In genomic region chr11:16278273-16278672, GRCh38 we compare ENCODE assay signal across 24 cellular contexts.
"Had no signal": no experiment of that assay in that cellular context is flagged by ENCODE, and none has a peak within 500 bp of the region (broad histone marks: within the 10 kb centered on the region; RNA-seq: fewer than 3 reads in every experiment).

No MANE protein-coding gene starts in this region.

- H3K4me1 ChIP-seq: esophagus muscularis mucosa, neural progenitor cell had no signal

- H3K27ac Mint-ChIP-seq: activated CD4-positive, alpha-beta T cell treated with anti-CD3 and anti-CD28 coated beads for 36 hours; activated CD8-positive, alpha-beta memory T cell treated with anti-CD3 and anti-CD28 coated beads, Interleukin-2, amount 10 ng/mL, durations not matched to agents 7 days and 5 days; activated CD8-positive, alpha-beta T cell treated with anti-CD3 and anti-CD28 coated beads, Interleukin-2, amount 10 ng/mL, durations not matched to agents 7 days and 5 days; activated naive CD4-positive, alpha-beta T cell treated with anti-CD3 and anti-CD28 coated beads, Interleukin-2, amount 50 U/mL, for 24 hours; activated naive CD8-positive, alpha-beta T cell treated with anti-CD3 and anti-CD28 coated beads, Interleukin-2, amount 50 U/mL, for 24 hours; activated T-helper 2 cell treated with anti-CD3 and anti-CD28 coated beads, Interferon-gamma antibody, Interleukin-2, Interleukin-4, amounts not matched to agents 10 μg/mL and 5 μg/mL and 100 μg/mL, durations not matched to agents 14 hours and 24 hours and 36 hours; effector memory CD8-positive, alpha-beta T cell; memory B cell; natural killer cell; neural progenitor cell had no signal

- H3K9me3 Mint-ChIP-seq: activated naive CD8-positive, alpha-beta T cell treated with anti-CD3 and anti-CD28 coated beads, Interleukin-2, amount 50 U/mL, for 24 hours; activated T-helper 2 cell treated with anti-CD3 and anti-CD28 coated beads, Interferon-gamma antibody, Interleukin-2, Interleukin-4, amounts not matched to agents 10 μg/mL and 5 μg/mL and 100 μg/mL, durations not matched to agents 14 hours and 24 hours and 36 hours; neural progenitor cell had no signal

- H3K4me3 Mint-ChIP-seq: activated CD4-positive, alpha-beta T cell treated with anti-CD3 and anti-CD28 coated beads for 36 hours; activated CD8-positive, alpha-beta memory T cell treated with anti-CD3 and anti-CD28 coated beads, Interleukin-2, amount 10 ng/mL, durations not matched to agents 7 days and 5 days; activated CD8-positive, alpha-beta T cell treated with anti-CD3 and anti-CD28 coated beads, Interleukin-2, amount 10 ng/mL, durations not matched to agents 7 days and 5 days; activated naive CD4-positive, alpha-beta T cell treated with anti-CD3 and anti-CD28 coated beads, Interleukin-2, amount 50 U/mL, for 24 hours; activated naive CD8-positive, alpha-beta T cell treated with anti-CD3 and anti-CD28 coated beads, Interleukin-2, amount 50 U/mL, for 24 hours; central memory CD8-positive, alpha-beta T cell; effector memory CD8-positive, alpha-beta T cell; memory B cell; natural killer cell; neural progenitor cell had no signal

- H3K4me1 Mint-ChIP-seq: activated CD4-positive, alpha-beta T cell treated with anti-CD3 and anti-CD28 coated beads for 36 hours; activated CD8-positive, alpha-beta memory T cell treated with anti-CD3 and anti-CD28 coated beads, Interleukin-2, amount 10 ng/mL, durations not matched to agents 7 days and 5 days; activated naive CD4-positive, alpha-beta T cell treated with anti-CD3 and anti-CD28 coated beads, Interleukin-2, amount 50 U/mL, for 24 hours; activated naive CD8-positive, alpha-beta T cell treated with anti-CD3 and anti-CD28 coated beads, Interleukin-2, amount 50 U/mL, for 24 hours; central memory CD8-positive, alpha-beta T cell; memory B cell; neural progenitor cell had no signal

- H3K27ac ChIP-seq: dorsolateral prefrontal cortex, esophagus muscularis mucosa, neural progenitor cell had no signal

- H3K27me3 Mint-ChIP-seq: activated CD4-positive, alpha-beta T cell treated with anti-CD3 and anti-CD28 coated beads for 36 hours; activated CD8-positive, alpha-beta memory T cell treated with anti-CD3 and anti-CD28 coated beads, Interleukin-2, amount 10 ng/mL, durations not matched to agents 7 days and 5 days; activated naive CD4-positive, alpha-beta T cell treated with anti-CD3 and anti-CD28 coated beads, Interleukin-2, amount 50 U/mL, for 24 hours; activated naive CD8-positive, alpha-beta T cell treated with anti-CD3 and anti-CD28 coated beads, Interleukin-2, amount 50 U/mL, for 24 hours; central memory CD8-positive, alpha-beta T cell; effector memory CD8-positive, alpha-beta T cell; memory B cell had no signal

- DNase-seq: activated CD4-positive, alpha-beta T cell treated with anti-CD3 and anti-CD28 coated beads for 36 hours; activated CD4-positive, CD25-positive, alpha-beta regulatory T cell; activated CD8-positive, alpha-beta memory T cell treated with anti-CD3 and anti-CD28 coated beads, Interleukin-2, amount 10 ng/mL, durations not matched to agents 7 days and 5 days; activated CD8-positive, alpha-beta T cell treated with anti-CD3 and anti-CD28 coated beads, Interleukin-2, amount 10 ng/mL, durations not matched to agents 7 days and 5 days; activated naive CD8-positive, alpha-beta T cell treated with anti-CD3 and anti-CD28 coated beads, Interleukin-2, amount 50 U/mL, for 24 hours; activated T-cell treated with anti-CD3 and anti-CD28 coated beads, Interleukin-2, amount 50 U/mL, for 48 hours; amygdala; dorsolateral prefrontal cortex; effector memory CD8-positive, alpha-beta T cell; glutamatergic neuron; left ventricle myocardium superior; natural killer cell; occipital lobe; posterior cingulate gyrus; right cardiac atrium; stimulated activated CD4-positive, alpha-beta T cell treated with anti-CD3 and anti-CD28 coated beads, Interleukin-2, amount 100 ng/mL, for 48 hours; stimulated activated naive CD4-positive, alpha-beta T cell treated with Interleukin-2 at 50 U/mL for 16 hours had no signal

- H3K27me3 ChIP-seq: esophagus muscularis mucosa, neural progenitor cell, tibial nerve had no signal

- H3K9me3 ChIP-seq: esophagus muscularis mucosa, tibial nerve had no signal

- H3K36me3 Mint-ChIP-seq: activated CD8-positive, alpha-beta memory T cell treated with anti-CD3 and anti-CD28 coated beads, Interleukin-2, amount 10 ng/mL, durations not matched to agents 7 days and 5 days; activated naive CD4-positive, alpha-beta T cell treated with anti-CD3 and anti-CD28 coated beads, Interleukin-2, amount 50 U/mL, for 24 hours; memory B cell; natural killer cell; neural progenitor cell had no signal

- ATAC-seq: activated CD4-positive, alpha-beta T cell treated with anti-CD3 and anti-CD28 coated beads for 36 hours; activated CD8-positive, alpha-beta memory T cell treated with anti-CD3 and anti-CD28 coated beads, Interleukin-2, amount 10 ng/mL, durations not matched to agents 7 days and 5 days; activated CD8-positive, alpha-beta T cell treated with anti-CD3 and anti-CD28 coated beads, Interleukin-2, amount 10 ng/mL, durations not matched to agents 7 days and 5 days; activated naive CD8-positive, alpha-beta T cell treated with anti-CD3 and anti-CD28 coated beads, Interleukin-2, amount 50 U/mL, for 24 hours; effector memory CD8-positive, alpha-beta T cell; left ventricle myocardium superior; natural killer cell; right cardiac atrium had no signal

- H3K4me3 ChIP-seq: dorsolateral prefrontal cortex, esophagus muscularis mucosa, neural progenitor cell, tibial nerve had no signal

- H3K36me3 ChIP-seq: esophagus muscularis mucosa, neural progenitor cell, tibial nerve had no signal
